Comparison of ENCODE assay signal across 15 cellular contexts in genomic region chrX:69988955-69989394, GRCh38.
DNase-seq lines count a peak whose midpoint lies in the region; ATAC-seq, FAIRE-seq and TF ChIP-seq lines count a peak whose summit lies in the region.
"Had no signal": no experiment of that assay in that cellular context is flagged by ENCODE, and none has a peak within 500 bp of the region (broad histone marks: within the 10 kb centered on the region; RNA-seq: fewer than 3 reads in every experiment).

No MANE protein-coding gene starts in this region.

- CTCF ChIA-PET in activated naive CD4-positive, alpha-beta T cell treated with anti-CD3 and anti-CD28 coated beads for 36 hours (lab: Charles Lee): interaction anchor here (1.4 kb wide), 1 partner anchor 42 kb away, joined by 3 read pairs; no protein-coding TSS in a partner anchor
- CTCF ChIA-PET in activated CD8-positive, alpha-beta T cell treated with anti-CD3 and anti-CD28 coated beads for 36 hours (lab: Charles Lee): interaction anchor here (1.2 kb wide), 1 partner anchor 370 kb away, joined by 3 read pairs; no protein-coding TSS in a partner anchor
- CTCF ChIA-PET in endothelial cell of umbilical vein (lab: Charles Lee): interaction anchor here (1.8 to 2.2 kb wide), 2 partner anchors 40 to 42 kb away, joined by 4 to 9 read pairs; no protein-coding TSS in a partner anchor

- no peaks in the 10 kb centered on the region for H3K79me2 ChIP-seq in endothelial cell of umbilical vein (ENCODE audit: control insufficient read depth, insufficient read depth, low read length)

- H2AFZ ChIP-seq in endothelial cell of umbilical vein (ENCODE audit: low read depth, low read length): no peak overlapping the region

- intact Hi-C loops in activated naive CD4-positive, alpha-beta T cell treated with anti-CD3 and anti-CD28 coated beads for 36 hours (cut with micrococcal nuclease): no loop called here
- intact Hi-C loops in activated CD8-positive, alpha-beta T cell treated with anti-CD3 and anti-CD28 coated beads for 36 hours (cut with micrococcal nuclease): no loop called here
- intact Hi-C loops in endothelial cell of umbilical vein (cut with micrococcal nuclease): loop anchor here (2.0 kb wide), 1 partner anchor 38 kb away; no protein-coding TSS in a partner anchor

- H4K20me1 ChIP-seq in endothelial cell of umbilical vein (replicated peaks; ENCODE audit: control insufficient read depth, extremely low read depth, insufficient read depth, low read length): no peaks in the 10 kb centered on the region

- ATAC-seq in activated CD8-positive, alpha-beta T cell treated with anti-CD3 and anti-CD28 coated beads for 36 hours: peak; percentile 72
- ATAC-seq in foreskin keratinocyte (no peak), GM21825 (IDR thresholded peaks at IDR 0.05; ENCODE audit: unreplicated experiment) (no peak), GM18907 (IDR thresholded peaks at IDR 0.05; ENCODE audit: unreplicated experiment) (no peak)
- ATAC-seq: activated CD8-positive, alpha-beta memory T cell treated with anti-CD3 and anti-CD28 coated beads, Interleukin-2, amount 10 ng/mL, durations not matched to agents 7 days and 5 days; left lung had no signal

- H3K27me3 ChIP-seq in endothelial cell of umbilical vein (ENCODE audit: control insufficient read depth in 2 of 2, insufficient read depth in 2 of 2, low read length in 2 of 2): no peaks in the 10 kb centered on the region
- no peaks in the 10 kb centered on the region for H3K27me3 ChIP-seq in foreskin keratinocyte
- H3K27me3 ChIP-seq: left lung, transverse colon had no signal

- peaks cover 1% of the 10 kb centered on the region for H3K9me3 Mint-ChIP-seq in activated naive CD4-positive, alpha-beta T cell treated with anti-CD3 and anti-CD28 coated beads for 36 hours
- H3K9me3 Mint-ChIP-seq in activated CD8-positive, alpha-beta T cell treated with anti-CD3 and anti-CD28 coated beads for 36 hours: no peaks in the 10 kb centered on the region

- H3K27ac ChIP-seq in endothelial cell of umbilical vein (ENCODE audit: insufficient read depth, low read depth, low read length) (no peak overlapping the region), foreskin keratinocyte (no peak overlapping the region)
- H3K27ac ChIP-seq: KMS-11, left lung, transverse colon had no signal

- no TSS peak for BruUV-seq in endothelial cell of umbilical vein (replicated peaks; lab: Mats Ljungman, UMichigan)

- peak; percentile 31 for DNase-seq in activated naive CD4-positive, alpha-beta T cell treated with anti-CD3 and anti-CD28 coated beads for 36 hours
- DNase-seq in activated naive CD4-positive, alpha-beta T cell (lab: John Stamatoyannopoulos, UW): no peak
- peak; percentile 45 for DNase-seq in activated CD8-positive, alpha-beta T cell treated with anti-CD3 and anti-CD28 coated beads for 36 hours
- peak; percentile 77 for DNase-seq in endothelial cell of umbilical vein (ENCODE audit: low read depth, low spot score)
- peak; percentile 22 for DNase-seq in stimulated activated CD8-positive, alpha-beta memory T cell treated with anti-CD3 and anti-CD28 coated beads, Interleukin-4, amount 100 ng/mL, for 48 hours
- no peak for DNase-seq in foreskin keratinocyte
- DNase-seq: activated CD8-positive, alpha-beta memory T cell treated with anti-CD3 and anti-CD28 coated beads, Interleukin-2, amount 10 ng/mL, durations not matched to agents 7 days and 5 days; left lung; naive B cell; NCI-H345; transverse colon had no signal

- no peak overlapping the region for H3K27ac Mint-ChIP-seq in activated naive CD4-positive, alpha-beta T cell treated with anti-CD3 and anti-CD28 coated beads for 36 hours
- no peak overlapping the region for H3K27ac Mint-ChIP-seq in activated CD8-positive, alpha-beta T cell treated with anti-CD3 and anti-CD28 coated beads for 36 hours
- H3K27ac Mint-ChIP-seq: activated CD8-positive, alpha-beta memory T cell treated with anti-CD3 and anti-CD28 coated beads, Interleukin-2, amount 10 ng/mL, durations not matched to agents 7 days and 5 days; naive B cell had no signal

- no peaks in the 10 kb centered on the region for H3K36me3 Mint-ChIP-seq in activated naive CD4-positive, alpha-beta T cell treated with anti-CD3 and anti-CD28 coated beads for 36 hours (ENCODE audit: low read depth)
- no peaks in the 10 kb centered on the region for H3K36me3 Mint-ChIP-seq in activated CD8-positive, alpha-beta T cell treated with anti-CD3 and anti-CD28 coated beads for 36 hours (ENCODE audit: low read depth)
- H3K36me3 Mint-ChIP-seq: activated CD8-positive, alpha-beta memory T cell treated with anti-CD3 and anti-CD28 coated beads, Interleukin-2, amount 10 ng/mL, durations not matched to agents 7 days and 5 days; naive B cell had no signal

- no peaks in the 10 kb centered on the region for H3K9me1 ChIP-seq in endothelial cell of umbilical vein (replicated peaks; ENCODE audit: control insufficient read depth, extremely low read depth, insufficient read depth, low read length)

- peaks cover 2% of the 10 kb centered on the region for H3K4me1 Mint-ChIP-seq in activated naive CD4-positive, alpha-beta T cell treated with anti-CD3 and anti-CD28 coated beads for 36 hours (ENCODE audit: low read depth)
- no peaks in the 10 kb centered on the region for H3K4me1 Mint-ChIP-seq in activated CD8-positive, alpha-beta T cell treated with anti-CD3 and anti-CD28 coated beads for 36 hours (ENCODE audit: low read depth)
- H3K4me1 Mint-ChIP-seq: activated CD8-positive, alpha-beta memory T cell treated with anti-CD3 and anti-CD28 coated beads, Interleukin-2, amount 10 ng/mL, durations not matched to agents 7 days and 5 days; naive B cell had no signal

- H3K27me3 Mint-ChIP-seq in activated naive CD4-positive, alpha-beta T cell treated with anti-CD3 and anti-CD28 coated beads for 36 hours (ENCODE audit: low read depth): no peaks in the 10 kb centered on the region
- H3K27me3 Mint-ChIP-seq in activated CD8-positive, alpha-beta T cell treated with anti-CD3 and anti-CD28 coated beads for 36 hours: no peaks in the 10 kb centered on the region

- no peak overlapping the region for H3K4me3 ChIP-seq in endothelial cell of umbilical vein (replicated peaks in 1 of 3; ENCODE audit: insufficient read depth in 1 of 3, low read depth in 1 of 3, low read length in 3 of 3)
- H3K4me3 ChIP-seq: left lung, transverse colon had no signal

- no peaks in the 10 kb centered on the region for H3K9me3 ChIP-seq in endothelial cell of umbilical vein (replicated peaks; ENCODE audit: control insufficient read depth, insufficient read depth, low read length)
- H3K9me3 ChIP-seq: left lung, transverse colon had no signal

- H3K4me3 Mint-ChIP-seq in activated naive CD4-positive, alpha-beta T cell treated with anti-CD3 and anti-CD28 coated beads for 36 hours: no peak overlapping the region
- no peak overlapping the region for H3K4me3 Mint-ChIP-seq in activated CD8-positive, alpha-beta T cell treated with anti-CD3 and anti-CD28 coated beads for 36 hours
- H3K4me3 Mint-ChIP-seq: activated CD8-positive, alpha-beta memory T cell treated with anti-CD3 and anti-CD28 coated beads, Interleukin-2, amount 10 ng/mL, durations not matched to agents 7 days and 5 days; naive B cell had no signal

- no peaks in the 10 kb centered on the region for H3K36me3 ChIP-seq in endothelial cell of umbilical vein (ENCODE audit: control insufficient read depth in 2 of 2, extremely low read depth in 1 of 2, insufficient read depth in 2 of 2, low read length in 2 of 2)
- H3K36me3 ChIP-seq: left lung, transverse colon had no signal

- no peak for TF ChIP-seq CTCF in activated CD8-positive, alpha-beta T cell treated with anti-CD3 and anti-CD28 coated beads for 36 hours (IDR thresholded peaks at IDR 0.05)
- TF ChIP-seq CTCF in endothelial cell of umbilical vein (IDR thresholded peaks at IDR 0.05; ENCODE audit: extremely low read depth in 1 of 2, insufficient read depth in 1 of 2, low read depth in 1 of 2, low read length in 2 of 2) (no peak), foreskin keratinocyte (conservative IDR thresholded peaks at IDR 0.05) (no peak)

- dilution Hi-C loops in endothelial cell of umbilical vein (cut with MboI; ENCODE audit: extremely low pct_ligation_motif_present, low sequenced_read_pairs): no loop called here

- TF ChIP-seq POLR2A in endothelial cell of umbilical vein (IDR thresholded peaks at IDR 0.05; ENCODE audit: low read depth, low read length): no peak

- no peak overlapping the region for H3K4me2 ChIP-seq in endothelial cell of umbilical vein (ENCODE audit: insufficient read depth, low read length)
- H3K4me2 ChIP-seq: KMS-11 had no signal

- H3K9ac ChIP-seq in endothelial cell of umbilical vein (replicated peaks; ENCODE audit: extremely low read depth, insufficient read depth, low read length): no peak overlapping the region
- H3K9ac ChIP-seq: KMS-11 had no signal

- POLR2A ChIA-PET in activated CD8-positive, alpha-beta T cell treated with anti-CD3 and anti-CD28 coated beads for 36 hours (lab: Charles Lee): no interaction called here
- POLR2A ChIA-PET in endothelial cell of umbilical vein (lab: Charles Lee): no interaction called here

- H3K4me1 ChIP-seq in endothelial cell of umbilical vein (ENCODE audit: control insufficient read depth, extremely low read depth, insufficient read depth, low read length) (peaks cover 15% of the 10 kb centered on the region), foreskin keratinocyte (no peaks in the 10 kb centered on the region)
- H3K4me1 ChIP-seq: left lung, transverse colon had no signal

- FAIRE-seq in endothelial cell of umbilical vein (lab: Jason Lieb, UNC): peak; percentile 95
- FAIRE-seq: G401.6 had no signal

TF ChIP-seq in endothelial cell of umbilical vein, 7 proteins besides CTCF, POLR2A, EP300 and RAD21:
- TF ChIP-seq MYC (IDR thresholded peaks at IDR 0.05; ENCODE audit: low read depth, low read length) (no peak), FOS (IDR thresholded peaks at IDR 0.05; ENCODE audit: borderline replicate concordance, insufficient read depth, low read length) (peak; percentile 60), JUN (IDR thresholded peaks at IDR 0.05; ENCODE audit: borderline replicate concordance, insufficient read depth, insufficient read length, low read depth) (peak; percentile 67), GATA2 (IDR thresholded peaks at IDR 0.05; ENCODE audit: insufficient read depth, insufficient read length, low read depth, low read length) (peak; percentile 57), POLR2AphosphoS5 (IDR thresholded peaks at IDR 0.05; ENCODE audit: insufficient read depth, low read depth, low read length) (peak; percentile 48), EZH2 (IDR thresholded peaks at IDR 0.05; ENCODE audit: borderline replicate concordance, low read depth, low read length, severe bottlenecking) (no peak)
- TF ChIP-seq, protein P1, sequence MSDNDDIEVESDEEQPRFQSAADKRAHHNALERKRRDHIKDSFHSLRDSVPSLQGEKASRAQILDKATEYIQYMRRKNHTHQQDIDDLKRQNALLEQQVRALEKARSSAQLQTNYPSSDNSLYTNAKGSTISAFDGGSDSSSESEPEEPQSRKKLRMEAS (IDR thresholded peaks at IDR 0.05; ENCODE audit: insufficient read depth, insufficient read length): no peak

Comparison
In these comparisons a context has a peak if more than half of its experiments do, and no peak if none do; other contexts are left out.
1. DNase-seq: peak in activated naive CD4-positive, alpha-beta T cell treated with anti-CD3 and anti-CD28 coated beads for 36 hours (single experiment), activated CD8-positive, alpha-beta T cell treated with anti-CD3 and anti-CD28 coated beads for 36 hours (single experiment), endothelial cell of umbilical vein (single experiment) and stimulated activated CD8-positive, alpha-beta memory T cell treated with anti-CD3 and anti-CD28 coated beads, Interleukin-4, amount 100 ng/mL, for 48 hours (single experiment); none in activated naive CD4-positive, alpha-beta T cell (0 of 4) and foreskin keratinocyte (0 of 2).